8 cellular contexts compared by ENCODE assay signal in the genomic region with DNA sequence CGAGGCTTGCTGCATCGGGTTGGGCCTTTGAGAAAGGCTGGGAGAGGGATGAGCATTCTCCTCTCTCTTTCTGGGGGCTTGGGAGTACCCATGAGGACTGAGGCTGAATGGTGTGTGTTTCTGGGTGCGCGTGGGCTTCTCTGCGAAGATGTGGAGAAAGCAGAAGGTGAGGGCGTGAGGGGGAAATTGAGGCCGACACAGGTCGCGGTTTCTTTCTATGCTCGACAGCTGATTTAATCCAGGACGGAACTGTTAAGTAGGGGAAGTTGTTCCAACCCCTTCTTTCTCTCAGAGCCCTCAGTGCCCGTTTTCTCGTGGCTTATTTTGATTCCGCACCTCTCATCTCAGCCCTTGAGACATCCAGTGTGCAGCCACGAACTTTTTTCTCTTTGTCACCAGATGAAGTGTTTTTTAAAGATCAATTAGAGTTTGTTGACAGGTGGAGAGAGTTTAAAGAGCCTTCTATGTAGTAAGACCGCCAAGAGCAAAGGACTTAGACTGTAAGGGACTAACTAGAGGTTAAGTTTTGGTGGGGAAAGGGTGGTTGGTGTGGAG. TPM values are rescaled to one million over a fixed set of nuclear protein-coding genes. Genes with fewer than 3 reads are reported as not detected.
DNase-seq lines count a peak whose midpoint lies in the region; ATAC-seq and TF ChIP-seq lines count a peak whose summit lies in the region.

No MANE protein-coding gene starts in this region.

- POLR2A ChIA-PET in AG04450 (lab: Yijun Ruan, JAX): interaction anchor here (0.9 to 1.7 kb wide), 3 partner anchors 15 to 81 kb away, joined by 3 to 5 read pairs (median 5); partner anchors contain the start of gene SNAP23
- POLR2A ChIA-PET in MCF 10A (lab: Yijun Ruan, JAX): interaction anchor here (0.6 to 2.8 kb wide), 10 partner anchors 9 to 345 kb away, joined by 3 to 27 read pairs (median 6); partner anchors contain the start of genes HAUS2, LRRC57, SNAP23 and TMEM87A

- H3K9ac ChIP-seq in mucosa of stomach (ENCODE audit: low read length): peak overlapping the region; percentile 57

- H3K27ac ChIP-seq in AG04450 (ENCODE audit: low read depth, low read length): no peak overlapping the region

- no peak for TF ChIP-seq CTCF in AG04450 (IDR thresholded peaks at IDR 0.05; ENCODE audit: low read depth, low read length)
- TF ChIP-seq CTCF in MCF 10A (IDR thresholded peaks at IDR 0.05; ENCODE audit: unreplicated experiment): no peak

- no TSS peak for BruUV-seq in MCF 10A (replicated peaks; lab: Mats Ljungman, UMichigan)

- no peaks in the 10 kb centered on the region; the same call in 1 of the 2 replicates for H3K9me3 ChIP-seq in AG04450 (ENCODE audit: control insufficient read depth, insufficient read depth, low read length)
- H3K9me3 ChIP-seq in mucosa of stomach (ENCODE audit: control insufficient read depth, low read length): no peaks in the 10 kb centered on the region

- CTCF ChIA-PET in AG04450 (lab: Charles Lee) (no interaction called here), MCF 10A (lab: Yijun Ruan, JAX) (no interaction called here)

- no peaks in the 10 kb centered on the region for H3K9me3 Mint-ChIP-seq in MCF 10A (ENCODE audit: unreplicated experiment)

- H3K27me3 Mint-ChIP-seq in MCF 10A (ENCODE audit: insufficient read depth, unreplicated experiment): no peaks in the 10 kb centered on the region

- peak; percentile 1 for ATAC-seq in HG03097 (IDR thresholded peaks at IDR 0.05; ENCODE audit: low FRiP score, unreplicated experiment)
- no peak for ATAC-seq in GM21381 (IDR thresholded peaks at IDR 0.05; ENCODE audit: unreplicated experiment)

- peak overlapping the region; percentile 89 for H3K4me3 Mint-ChIP-seq in MCF 10A (ENCODE audit: unreplicated experiment)

- no peaks in the 10 kb centered on the region for H3K36me3 Mint-ChIP-seq in MCF 10A (ENCODE audit: insufficient read depth, unreplicated experiment)

- peaks cover 11% of the 10 kb centered on the region for H3K4me1 Mint-ChIP-seq in MCF 10A (ENCODE audit: insufficient read depth, unreplicated experiment)

- peaks cover 13% of the 10 kb centered on the region for H3K4me1 ChIP-seq in mucosa of stomach (ENCODE audit: control insufficient read depth, insufficient read depth, low read length)

- DNase-seq in AG04450 (ENCODE audit: low read depth, low spot score) (no peak), MCF 10A (ENCODE audit: unreplicated experiment) (no peak), inferior parietal cortex (ENCODE audit: extremely low spot score) (no peak), DMS 273 (lab: John Stamatoyannopoulos, UW; ENCODE audit: unreplicated experiment) (no peak), NOMO-1 (lab: John Stamatoyannopoulos, UW; ENCODE audit: unreplicated experiment in 2 of 2) (no peak)

- H3K27ac Mint-ChIP-seq in MCF 10A (ENCODE audit: low read depth, unreplicated experiment): no peak overlapping the region

- H3K36me3 ChIP-seq in mucosa of stomach (ENCODE audit: control insufficient read depth, insufficient read depth, low read length): no peaks in the 10 kb centered on the region

- H3K4me3 ChIP-seq in AG04450 (ENCODE audit: low read depth, low read length) (peak overlapping the region; percentile 84), mucosa of stomach (ENCODE audit: low read length) (no peak overlapping the region)

- H3K27me3 ChIP-seq in AG04450 (ENCODE audit: control insufficient read depth, insufficient read depth, low read length) (no peaks in the 10 kb centered on the region), mucosa of stomach (ENCODE audit: control insufficient read depth, insufficient read depth, low read length) (peaks cover 20% of the 10 kb centered on the region)

- intact Hi-C loops in MCF 10A (cut with micrococcal nuclease): no loop called here

RNA-seq across cellular contexts. Expression of gene STARD9, which starts 0.7 kb away (rescaled TPM):
- polyA plus RNA-seq in AG04450 (2011; rRNA removed): 2.2 and 3.0 TPM in 2 replicates
- polyA minus RNA-seq in AG04450 (2011; rRNA and poly(A)+ RNA removed): 6.2 and 6.3 TPM in 2 replicates
- total RNA-seq in MCF 10A (2022): 2.0 and 2.9 TPM in 2 replicates

RNA-seq across cellular contexts. Expression of gene HAUS2, which starts 27.5 kb away (rescaled TPM):
- 26.4 and 30.6 TPM in 2 replicates for polyA plus RNA-seq in AG04450 (2011; rRNA removed)
- polyA minus RNA-seq in AG04450 (2011; rRNA and poly(A)+ RNA removed): 6.8 and 7.9 TPM in 2 replicates
- 22.6 and 29.6 TPM in 2 replicates for total RNA-seq in MCF 10A (2022)

RNA-seq across cellular contexts. Expression of gene LRRC57, which starts 27.5 kb away (rescaled TPM):
- polyA plus RNA-seq in AG04450 (2011; rRNA removed): 18.2 and 18.3 TPM in 2 replicates
- 5.7 and 9.7 TPM in 2 replicates for polyA minus RNA-seq in AG04450 (2011; rRNA and poly(A)+ RNA removed)
- 18.3 and 24.7 TPM in 2 replicates for total RNA-seq in MCF 10A (2022)
